In genomic region chr3:129827765-129828164, GRCh38 we compare ENCODE assay signal across 9 cellular contexts.
DNase-seq lines count a peak whose midpoint lies in the region; ATAC-seq and TF ChIP-seq lines count a peak whose summit lies in the region.
"Had no signal": no experiment of that assay in that cellular context is flagged by ENCODE, and none has a peak within 500 bp of the region (broad histone marks: within the 10 kb centered on the region; RNA-seq: fewer than 3 reads in every experiment).

No MANE protein-coding gene starts in this region.

- peak; percentile 83 for ATAC-seq in GM21529 (IDR thresholded peaks at IDR 0.05; ENCODE audit: unreplicated experiment)
- ATAC-seq: HCT116 had no signal

- intact Hi-C loops in vagina (cut with DNase I), result loop anchor here (5.0 to 10.0 kb wide), 3 partner anchors 175 to 343 kb away; no protein-coding TSS in a partner anchor

- H3K27ac ChIP-seq in effector memory CD4-positive, alpha-beta T cell (ENCODE audit: insufficient read depth, low read length, poor library complexity, severe bottlenecking), result no peak overlapping the region
- H3K27ac ChIP-seq in vagina (no peak overlapping the region), WERI-Rb-1 (no peak overlapping the region)

- no peaks in the 10 kb centered on the region for H3K36me3 ChIP-seq in effector memory CD4-positive, alpha-beta T cell (ENCODE audit: control insufficient read depth, insufficient read depth, low read length)
- H3K36me3 ChIP-seq in vagina (peaks cover 0 to 6% of the 10 kb centered on the region in 2 donors), WERI-Rb-1 (0 out of 2 replicates have a peak, but pooled peaks cover 5% of the 10 kb centered on the region)

- no peaks in the 10 kb centered on the region for H3K27me3 ChIP-seq in effector memory CD4-positive, alpha-beta T cell (replicated peaks; ENCODE audit: control insufficient read depth, insufficient read depth, low read length, poor library complexity, severe bottlenecking)
- H3K27me3 ChIP-seq in vagina, result no peaks in the 10 kb centered on the region
- no peaks in the 10 kb centered on the region for H3K27me3 ChIP-seq in WERI-Rb-1 (ENCODE audit: insufficient read depth, low read depth, severe bottlenecking)

- DNase-seq in GM12865 (ENCODE audit: low read depth) (peak; percentile 77), NB4 (ENCODE audit: low read depth) (peak; percentile 39), vagina (ENCODE audit: extremely low spot score in 2 of 2) (no peak), WERI-Rb-1 (no peak), NCI-H2029 treated with DMSO at 0.1 percent for 48 hours (lab: John Stamatoyannopoulos, UW) (no peak), C1 segment of cervical spinal cord (lab: John Stamatoyannopoulos, UW) (no peak)
- peak; percentile 2 to 24 (median 11) for DNase-seq in effector memory CD4-positive, alpha-beta T cell

- TF ChIP-seq CTCF in GM12865 (IDR thresholded peaks at IDR 0.05; ENCODE audit: insufficient read depth, low read depth, low read length, missing control alignments), result no peak
- TF ChIP-seq CTCF in NB4 (IDR thresholded peaks at IDR 0.05; ENCODE audit: low read depth, low read length), result no peak
- TF ChIP-seq CTCF in vagina (IDR thresholded peaks at IDR 0.05), result no peak
- TF ChIP-seq CTCF in WERI-Rb-1 (IDR thresholded peaks at IDR 0.05; ENCODE audit: low read depth, low read length), result no peak

- no peaks in the 10 kb centered on the region for H3K9me3 ChIP-seq in effector memory CD4-positive, alpha-beta T cell (ENCODE audit: control insufficient read depth, low read length)
- H3K9me3 ChIP-seq in vagina, result no peaks in the 10 kb centered on the region
- no peaks in the 10 kb centered on the region for H3K9me3 ChIP-seq in WERI-Rb-1 (ENCODE audit: severe bottlenecking)

- no peak for TF ChIP-seq POLR2A in NB4 (IDR thresholded peaks at IDR 0.05; ENCODE audit: extremely low read depth, insufficient read length)
- no peak for TF ChIP-seq POLR2A in vagina (IDR thresholded peaks at IDR 0.05)

- H3K4me3 ChIP-seq in GM12865 (ENCODE audit: low read depth, low read length) (no peak overlapping the region), NB4 (ENCODE audit: low read depth, low read length) (no peak overlapping the region), vagina (no peak overlapping the region), WERI-Rb-1 (ENCODE audit: low read depth, low read length) (no peak overlapping the region)
- no peak overlapping the region for H3K4me3 ChIP-seq in effector memory CD4-positive, alpha-beta T cell (ENCODE audit: insufficient read depth, low read depth, low read length, poor library complexity, severe bottlenecking)

- H3K4me1 ChIP-seq in effector memory CD4-positive, alpha-beta T cell (ENCODE audit: control insufficient read depth, insufficient read depth, low read length, poor library complexity, severe bottlenecking), result no peaks in the 10 kb centered on the region
- H3K4me1 ChIP-seq in vagina, result peaks cover 22% of the 10 kb centered on the region

Comparison
In these comparisons a context has a peak if more than half of its experiments do, and no peak if none do; other contexts are left out.
1. DNase-seq: peak in GM12865 (single experiment), NB4 (single experiment) and effector memory CD4-positive, alpha-beta T cell (3 of 3); none in vagina (0 of 2), WERI-Rb-1 (single experiment), NCI-H2029 treated with DMSO at 0.1 percent for 48 hours (single experiment) and C1 segment of cervical spinal cord (0 of 14).